In genomic region chr21:42650033-42650370, GRCh38 we compare ENCODE assay signal across 26 cellular contexts. TPM values are rescaled to one million over a fixed set of nuclear protein-coding genes. Genes with fewer than 3 reads are reported as not detected.
"Had no signal": no experiment of that assay in that cellular context is flagged by ENCODE, and none has a peak within 500 bp of the region (broad histone marks: within the 10 kb centered on the region; RNA-seq: fewer than 3 reads in every experiment).

No MANE protein-coding gene starts in this region.

- H3K27ac ChIP-seq: colonic mucosa, epithelial cell of prostate, esophagus squamous epithelium, testis, WERI-Rb-1 had no signal

- H3K4me3 ChIP-seq: colonic mucosa, esophagus squamous epithelium, lung, testis had no signal

- ATAC-seq: activated CD4-positive, CD25-positive, alpha-beta regulatory T cell treated with anti-CD3 and anti-CD28 coated beads, Interleukin-2, amount 50 U/mL, for 24 hours; activated naive CD4-positive, alpha-beta T cell treated with anti-CD3 and anti-CD28 coated beads, Interleukin-2, amount 50 U/mL, for 72 hours; natural killer cell treated with Interleukin-12 subunit alpha and Interleukin-12 subunit beta and Interleukin-15 and Interleukin-18, amount 100 ng/mL, for 72 hours had no signal

- H3K9me3 ChIP-seq: colonic mucosa, esophagus squamous epithelium, SK-N-SH, testis had no signal

- DNase-seq: activated CD4-positive, alpha-beta T cell treated with anti-CD3 and anti-CD28 coated beads for 48 hours; activated CD4-positive, alpha-beta T cell treated with anti-CD3 and anti-CD28 coated beads, Interleukin-2, amount 50 U/mL, for 48 hours; activated CD8-positive, alpha-beta memory T cell treated with anti-CD3 and anti-CD28 coated beads, Interleukin-2, amount 50 U/mL, for 4 hours; activated gamma-delta T cell; activated T-cell treated with anti-CD3 and anti-CD28 coated beads, Interleukin-2, amount 50 U/mL, for 1 hour; colonic mucosa; effector CD8-positive, alpha-beta T cell; esophagus squamous epithelium; foreskin melanocyte; islet precursor cell; mesendoderm; retina; SK-N-SH; stimulated activated CD4-positive, alpha-beta T cell treated with anti-CD3 and anti-CD28 coated beads, Interleukin-2, amount 100 ng/mL, for 48 hours; stimulated activated naive CD4-positive, alpha-beta T cell treated with Interleukin-2 at 50 U/mL for 16 hours; SW 1271; T-helper 9 cell; testis; trophoblast cell; WERI-Rb-1 had no signal

- H3K27me3 ChIP-seq: colonic mucosa, testis had no signal

- H3K36me3 ChIP-seq: colonic mucosa, esophagus squamous epithelium had no signal

RNA-seq across cellular contexts. Expression of gene PDE9A, which starts 3.4 kb away (rescaled TPM):
- total RNA-seq: myocyte had no signal
